8 cellular contexts compared by ENCODE assay signal in genomic region chr1:12179111-12179519, GRCh38. TPM values are rescaled to one million over a fixed set of nuclear protein-coding genes. Genes with fewer than 3 reads are reported as not detected.
DNase-seq lines count a peak whose midpoint lies in the region; ATAC-seq and TF ChIP-seq lines count a peak whose summit lies in the region.

No MANE protein-coding gene starts in this region.

- no peak for TF ChIP-seq CTCF in GM13977 (IDR thresholded peaks at IDR 0.05; ENCODE audit: extremely low read depth, insufficient read depth, missing control alignments)

- peaks cover 0 to 4% (median 3%) of the 10 kb centered on the region in 3 donors for H3K36me3 Mint-ChIP-seq in immature natural killer cell

- peaks cover 10 to 46% (median 45%) of the 10 kb centered on the region in 3 donors for H3K27me3 Mint-ChIP-seq in immature natural killer cell (ENCODE audit: low read depth in 3 of 3)

- H3K4me3 Mint-ChIP-seq in immature natural killer cell: peak overlapping the region; percentile 74 to 96 (median 81)

- DNase-seq in MV-4-11 (lab: John Stamatoyannopoulos, UW): peak; percentile 14
- DNase-seq in activated T-helper 1 cell treated with Interleukin-2 at 50 U/mL for 16 hours (ENCODE audit: low read depth): peak; percentile 77
- peak; percentile 85 to 87 (median 85) for DNase-seq in immature natural killer cell
- DNase-seq in stimulated activated CD8-positive, alpha-beta memory T cell treated with anti-CD3 and anti-CD28 coated beads, Interleukin-2, amount 100 ng/mL, for 48 hours (ENCODE audit: low read depth in 2 of 2): peak; percentile 75 to 77
- no peak for DNase-seq in GM13977 (ENCODE audit: low spot score)
- no peak for DNase-seq in GM19238 (ENCODE audit: insufficient read length, low spot score)

- in situ Hi-C loops in GM13977 (cut with MboI; ENCODE audit: low pct_unique_long_range_greater_than_20kb, low sequenced_read_pairs, unreplicated experiment): no loop called here

- peaks cover 98% of the 10 kb centered on the region in 2 donors for H3K4me1 Mint-ChIP-seq in immature natural killer cell

- no peaks in the 10 kb centered on the region for H3K9me3 Mint-ChIP-seq in immature natural killer cell

- ATAC-seq in GM21360 (IDR thresholded peaks at IDR 0.05; ENCODE audit: unreplicated experiment) (no peak), GM19463 (IDR thresholded peaks at IDR 0.05; ENCODE audit: unreplicated experiment) (no peak)

- H3K27ac Mint-ChIP-seq in immature natural killer cell: peak overlapping the region; percentile 99 to 100 (median 100)

RNA-seq across cellular contexts. Expression of gene TNFRSF1B, which starts 12.3 kb away (rescaled TPM):
- polyA plus RNA-seq in immature natural killer cell: 100 to 1,000 TPM; 162 to 269 (median 165) TPM

RNA-seq across cellular contexts. Expression of gene VPS13D, which starts 50.7 kb away (rescaled TPM):
- 1 to 10 TPM; 4.2 to 9.9 (median 6.6) TPM for polyA plus RNA-seq in immature natural killer cell

Comparison
In these comparisons a context has a peak if more than half of its experiments do, and no peak if none do; other contexts are left out.
1. DNase-seq: peak in MV-4-11 (single experiment), activated T-helper 1 cell treated with Interleukin-2 at 50 U/mL for 16 hours (single experiment), immature natural killer cell (3 of 3) and stimulated activated CD8-positive, alpha-beta memory T cell treated with anti-CD3 and anti-CD28 coated beads, Interleukin-2, amount 100 ng/mL, for 48 hours (2 of 2); none in GM13977 (single experiment) and GM19238 (single experiment).